9 cellular contexts compared by ENCODE assay signal in genomic region chr1:71049951-71050598, GRCh38. TPM values are rescaled to one million over a fixed set of nuclear protein-coding genes. Genes with fewer than 3 reads are reported as not detected.
DNase-seq lines count a peak whose midpoint lies in the region; ATAC-seq and TF ChIP-seq lines count a peak whose summit lies in the region.
"Had no signal": no experiment of that assay in that cellular context is flagged by ENCODE, and none has a peak within 500 bp of the region (broad histone marks: within the 10 kb centered on the region; RNA-seq: fewer than 3 reads in every experiment).

No MANE protein-coding gene starts in this region.

- no peak overlapping the region for H3K4me3 Mint-ChIP-seq in activated B cell treated with CpG ODN at 0.5 μM for 24 hours

- no peak for TF ChIP-seq CTCF in activated B cell treated with CpG ODN at 0.5 μM for 24 hours (IDR thresholded peaks at IDR 0.05)
- TF ChIP-seq CTCF in cardiac muscle cell (IDR thresholded peaks at IDR 0.05; ENCODE audit: low read depth, low read length) = peak; percentile 76

- no peak overlapping the region for H3K27ac ChIP-seq in cardiac muscle cell

- peaks cover 34% of the 10 kb centered on the region for H3K27me3 Mint-ChIP-seq in activated B cell treated with CpG ODN at 0.5 μM for 24 hours

- H3K36me3 ChIP-seq in cardiac muscle cell = no peaks in the 10 kb centered on the region

- no peaks in the 10 kb centered on the region for H3K9me3 ChIP-seq in cardiac muscle cell (ENCODE audit: low read depth)

- H3K27me3 ChIP-seq in cardiac muscle cell = peaks cover 34% of the 10 kb centered on the region

- no peaks in the 10 kb centered on the region for H3K4me1 ChIP-seq in cardiac muscle cell (ENCODE audit: low read depth)

- no peaks in the 10 kb centered on the region for H3K9me3 Mint-ChIP-seq in activated B cell treated with CpG ODN at 0.5 μM for 24 hours

- POLR2A ChIA-PET in activated B cell treated with CpG ODN at 0.5 μM for 24 hours (lab: Charles Lee) = no interaction called here

- no peaks in the 10 kb centered on the region for H3K36me3 Mint-ChIP-seq in activated B cell treated with CpG ODN at 0.5 μM for 24 hours (ENCODE audit: low read depth)

- H3K4me3 ChIP-seq in cardiac muscle cell = no peak overlapping the region

- H3K27ac Mint-ChIP-seq in activated B cell treated with CpG ODN at 0.5 μM for 24 hours = no peak overlapping the region

- intact Hi-C loops in activated B cell treated with CpG ODN at 0.5 μM for 24 hours (cut with micrococcal nuclease) = loop anchor here (1.0 kb wide), 3 partner anchors 365 to 917 kb away; no protein-coding TSS in a partner anchor

- DNase-seq in DMS 273 (lab: John Stamatoyannopoulos, UW; ENCODE audit: unreplicated experiment) (peak; percentile 84), NCI-H2196 treated with DMSO at 0.1 percent for 48 hours (lab: John Stamatoyannopoulos, UW; ENCODE audit: unreplicated experiment) (peak; percentile 28), activated B cell treated with CpG ODN at 0.5 μM for 24 hours (no peak), cardiac muscle cell (ENCODE audit: low read depth in 1 of 2, low spot score in 1 of 2) (peak; percentile 78 to 84), pulmonary artery endothelial cell (ENCODE audit: low read depth, low spot score) (peak; percentile 27)
- no peak for DNase-seq in activated CD8-positive, alpha-beta memory T cell treated with anti-CD3 and anti-CD28 coated beads, Interleukin-2, amount 50 U/mL, for 4 hours

- CTCF ChIA-PET in activated B cell treated with CpG ODN at 0.5 μM for 24 hours (lab: Charles Lee) = interaction anchor here (0.7 to 2.0 kb wide), 7 partner anchors 13 to 521 kb away, joined by 3 to 9 read pairs (median 5); no protein-coding TSS in a partner anchor

- H3K4me1 Mint-ChIP-seq in activated B cell treated with CpG ODN at 0.5 μM for 24 hours = peaks cover 21% of the 10 kb centered on the region

- peak; percentile 62 for ATAC-seq in GM19351 (IDR thresholded peaks at IDR 0.05; ENCODE audit: unreplicated experiment)
- peak; percentile 67 for ATAC-seq in HG03342 (IDR thresholded peaks at IDR 0.05; ENCODE audit: unreplicated experiment)
- ATAC-seq in activated B cell treated with CpG ODN at 0.5 μM for 24 hours (ENCODE audit: low read depth) = peak; percentile 52

RNA-seq across cellular contexts. Expression of gene PTGER3, which starts 2.5 kb away (rescaled TPM):
- total RNA-seq in activated B cell treated with CpG ODN at 0.5 μM for 24 hours (0.22 TPM in 1 of 2 replicates, not detected in the other), cardiac muscle cell (4.2 and 4.4 TPM in 2 replicates), pulmonary artery endothelial cell (under 0.01 TPM in 1 of 2 replicates, not detected in the other)
- 1.5 and 2.6 TPM in 2 replicates for polyA plus RNA-seq in cardiac muscle cell
- total RNA-seq: activated CD8-positive, alpha-beta memory T cell treated with anti-CD3 and anti-CD28 coated beads for 36 hours had no signal

RNA-seq across cellular contexts. Expression of gene ZRANB2, which starts 30.8 kb away (rescaled TPM):
- total RNA-seq in activated B cell treated with CpG ODN at 0.5 μM for 24 hours (118 and 130 TPM in 2 replicates), cardiac muscle cell (31.4 and 53.6 TPM in 2 replicates), pulmonary artery endothelial cell (43.2 and 44.9 TPM in 2 replicates)
- polyA plus RNA-seq in cardiac muscle cell = 119 and 126 TPM in 2 replicates

Comparison
In these comparisons a context has a peak if more than half of its experiments do, and no peak if none do; other contexts are left out.
1. DNase-seq: peak in DMS 273 (single experiment), NCI-H2196 treated with DMSO at 0.1 percent for 48 hours (single experiment), cardiac muscle cell (2 of 2) and pulmonary artery endothelial cell (single experiment); none in activated B cell treated with CpG ODN at 0.5 μM for 24 hours (single experiment) and activated CD8-positive, alpha-beta memory T cell treated with anti-CD3 and anti-CD28 coated beads, Interleukin-2, amount 50 U/mL, for 4 hours (single experiment).
2. Peak in every context shown above with its lines, with median percentiles within 50 percentile points of each other: ATAC-seq.